In genomic region chr1:68977211-68977610, GRCh38 we compare ENCODE assay signal across 28 cellular contexts.
"Had no signal": no experiment of that assay in that cellular context is flagged by ENCODE, and none has a peak within 500 bp of the region (broad histone marks: within the 10 kb centered on the region; RNA-seq: fewer than 3 reads in every experiment).

No MANE protein-coding gene starts in this region.

- DNase-seq: activated CD4-positive, alpha-beta memory T cell treated with anti-CD3 and anti-CD28 coated beads for 36 hours; activated CD4-positive, alpha-beta T cell treated with anti-CD3 and anti-CD28 coated beads, Interleukin-2, amount 10 ng/mL, durations not matched to agents 24 days and 14 days; activated CD8-positive, alpha-beta memory T cell treated with anti-CD3 and anti-CD28 coated beads, Interleukin-2, amount 50 U/mL, for 4 hours; activated gamma-delta T cell treated with Interleukin-2 at 50 U/mL for 16 hours; activated naive CD4-positive, alpha-beta T cell treated with anti-CD3 and anti-CD28 coated beads, Interleukin-2, amount 50 U/mL, for 16 hours; activated naive CD8-positive, alpha-beta T cell treated with anti-CD3 and anti-CD28 coated beads, Interleukin-2, amount 50 U/mL, for 24 hours; activated T-cell treated with anti-CD3 and anti-CD28 coated beads, Interleukin-2, amount 50 U/mL, for 1 hour; anterior cingulate cortex; effector CD4-positive, alpha-beta T cell; foreskin keratinocyte; heart left ventricle; hypothalamus; immature natural killer cell; kidney; left colon; midbrain; naive thymus-derived CD4-positive, alpha-beta T cell; posterior cingulate gyrus; right lobe of liver; stimulated activated CD4-positive, alpha-beta T cell treated with anti-CD3 and anti-CD28 coated beads, Interleukin-2, amount 100 ng/mL, for 48 hours; stimulated activated naive CD8-positive, alpha-beta T cell treated with anti-CD3 and anti-CD28 coated beads, Interleukin-15, Interleukin-2, amounts not matched to agents 100 U/mL and 50 U/mL, for 24 hours; testis; trophoblast cell had no signal

- H3K27me3 Mint-ChIP-seq: activated CD4-positive, alpha-beta memory T cell treated with anti-CD3 and anti-CD28 coated beads for 36 hours; activated CD4-positive, alpha-beta T cell treated with anti-CD3 and anti-CD28 coated beads, Interleukin-2, amount 10 ng/mL, durations not matched to agents 24 days and 14 days; activated naive CD8-positive, alpha-beta T cell treated with anti-CD3 and anti-CD28 coated beads, Interleukin-2, amount 50 U/mL, for 24 hours; activated T-helper 17 cell treated with anti-CD3 and anti-CD28 coated beads, Interleukin-2, amount 50 U/mL, for 72 hours; central memory CD8-positive, alpha-beta T cell; dendritic cell treated with granulocyte-macrophage colony-stimulating factor and Interleukin-4, amounts not matched to agents 40 ng/mL and 50 ng/mL, for 4 days; naive thymus-derived CD4-positive, alpha-beta T cell had no signal

- H3K27ac Mint-ChIP-seq: activated CD4-positive, alpha-beta memory T cell treated with anti-CD3 and anti-CD28 coated beads for 36 hours; activated CD4-positive, alpha-beta T cell treated with anti-CD3 and anti-CD28 coated beads, Interleukin-2, amount 10 ng/mL, durations not matched to agents 24 days and 14 days; activated naive CD8-positive, alpha-beta T cell treated with anti-CD3 and anti-CD28 coated beads, Interleukin-2, amount 50 U/mL, for 24 hours; activated T-helper 17 cell treated with anti-CD3 and anti-CD28 coated beads, Interleukin-2, amount 50 U/mL, for 72 hours; dendritic cell treated with granulocyte-macrophage colony-stimulating factor and Interleukin-4, amounts not matched to agents 40 ng/mL and 50 ng/mL, for 4 days; immature natural killer cell; naive thymus-derived CD4-positive, alpha-beta T cell had no signal

- H3K27me3 ChIP-seq: esophagus muscularis mucosa, foreskin keratinocyte, heart left ventricle, right lobe of liver, testis had no signal

- H3K9me3 ChIP-seq: esophagus muscularis mucosa, heart left ventricle, right lobe of liver, testis had no signal

- H3K4me1 Mint-ChIP-seq: activated CD4-positive, alpha-beta T cell treated with anti-CD3 and anti-CD28 coated beads, Interleukin-2, amount 10 ng/mL, durations not matched to agents 24 days and 14 days; activated naive CD8-positive, alpha-beta T cell treated with anti-CD3 and anti-CD28 coated beads, Interleukin-2, amount 50 U/mL, for 24 hours; activated T-helper 17 cell treated with anti-CD3 and anti-CD28 coated beads, Interleukin-2, amount 50 U/mL, for 72 hours; central memory CD8-positive, alpha-beta T cell; immature natural killer cell; naive thymus-derived CD4-positive, alpha-beta T cell had no signal

- H3K36me3 Mint-ChIP-seq: activated CD4-positive, alpha-beta memory T cell treated with anti-CD3 and anti-CD28 coated beads for 36 hours; immature natural killer cell; naive thymus-derived CD4-positive, alpha-beta T cell had no signal

- ATAC-seq: activated CD4-positive, CD25-positive, alpha-beta regulatory T cell treated with anti-CD3 and anti-CD28 coated beads, Interleukin-2, amount 50 U/mL, for 24 hours; activated naive CD8-positive, alpha-beta T cell treated with anti-CD3 and anti-CD28 coated beads, Interleukin-2, amount 50 U/mL, for 24 hours; activated T-helper 17 cell treated with anti-CD3 and anti-CD28 coated beads, Interleukin-2, amount 50 U/mL, for 72 hours; foreskin keratinocyte; heart left ventricle; left colon; naive thymus-derived CD4-positive, alpha-beta T cell; right lobe of liver; stimulated activated naive CD8-positive, alpha-beta T cell treated with anti-CD3 and anti-CD28 coated beads, Interleukin-15, Interleukin-2, amounts not matched to agents 100 U/mL and 50 U/mL, for 24 hours had no signal

- H3K4me1 ChIP-seq: foreskin keratinocyte, heart left ventricle, right lobe of liver had no signal

- H3K4me3 Mint-ChIP-seq: activated CD4-positive, alpha-beta memory T cell treated with anti-CD3 and anti-CD28 coated beads for 36 hours; activated CD4-positive, alpha-beta T cell treated with anti-CD3 and anti-CD28 coated beads, Interleukin-2, amount 10 ng/mL, durations not matched to agents 24 days and 14 days; activated naive CD8-positive, alpha-beta T cell treated with anti-CD3 and anti-CD28 coated beads, Interleukin-2, amount 50 U/mL, for 24 hours; activated T-helper 17 cell treated with anti-CD3 and anti-CD28 coated beads, Interleukin-2, amount 50 U/mL, for 72 hours; central memory CD8-positive, alpha-beta T cell; dendritic cell treated with granulocyte-macrophage colony-stimulating factor and Interleukin-4, amounts not matched to agents 40 ng/mL and 50 ng/mL, for 4 days; immature natural killer cell; naive thymus-derived CD4-positive, alpha-beta T cell had no signal

- H3K36me3 ChIP-seq: esophagus muscularis mucosa, heart left ventricle, right lobe of liver had no signal

- H3K4me3 ChIP-seq: esophagus muscularis mucosa, heart left ventricle, right lobe of liver, testis had no signal

- H3K9me3 Mint-ChIP-seq: activated CD4-positive, alpha-beta memory T cell treated with anti-CD3 and anti-CD28 coated beads for 36 hours; activated CD4-positive, alpha-beta T cell treated with anti-CD3 and anti-CD28 coated beads, Interleukin-2, amount 10 ng/mL, durations not matched to agents 24 days and 14 days; activated naive CD8-positive, alpha-beta T cell treated with anti-CD3 and anti-CD28 coated beads, Interleukin-2, amount 50 U/mL, for 24 hours had no signal

- H3K27ac ChIP-seq: esophagus muscularis mucosa, foreskin keratinocyte, heart left ventricle, right lobe of liver, testis had no signal
